In the genomic region with DNA sequence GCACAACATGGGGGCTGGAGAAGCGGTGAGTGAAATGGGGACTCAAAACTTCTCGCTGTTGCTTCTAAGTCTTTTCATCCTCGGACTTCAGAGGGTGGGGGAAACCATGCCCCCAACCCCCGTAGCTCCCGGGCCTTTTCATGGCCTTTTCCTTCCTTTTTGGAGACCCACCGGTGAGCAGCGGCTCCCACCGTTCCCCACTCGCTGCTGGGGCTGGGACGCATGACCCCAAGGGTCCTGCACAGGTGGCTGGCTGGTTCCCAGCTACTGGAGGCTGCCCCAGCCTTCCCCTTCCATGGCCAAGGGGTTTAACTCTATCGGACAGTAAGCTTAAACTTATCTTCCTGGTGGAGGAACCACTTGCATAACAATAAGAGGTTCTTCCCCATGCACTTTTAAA, we compare ENCODE assay signal across 2 cellular contexts.
TF ChIP-seq lines count a peak whose summit lies in the region.

No MANE protein-coding gene starts in this region.

TF ChIP-seq in GM23338, 12 proteins besides CTCF, POLR2A, EP300 and RAD21 (continued from another document):
- TF ChIP-seq JUNB (IDR thresholded peaks at IDR 0.05; ENCODE audit: unreplicated experiment), result no peak
- TF ChIP-seq ZNF114 (CRISPR knock-in tag; IDR thresholded peaks at IDR 0.05), result no peak
TF ChIP-seq in GM23338: peak in this region for 0.

TF ChIP-seq in WTC11, 78 proteins besides CTCF, POLR2A, EP300 and RAD21 (continued from another document):
- TF ChIP-seq, protein P1, sequence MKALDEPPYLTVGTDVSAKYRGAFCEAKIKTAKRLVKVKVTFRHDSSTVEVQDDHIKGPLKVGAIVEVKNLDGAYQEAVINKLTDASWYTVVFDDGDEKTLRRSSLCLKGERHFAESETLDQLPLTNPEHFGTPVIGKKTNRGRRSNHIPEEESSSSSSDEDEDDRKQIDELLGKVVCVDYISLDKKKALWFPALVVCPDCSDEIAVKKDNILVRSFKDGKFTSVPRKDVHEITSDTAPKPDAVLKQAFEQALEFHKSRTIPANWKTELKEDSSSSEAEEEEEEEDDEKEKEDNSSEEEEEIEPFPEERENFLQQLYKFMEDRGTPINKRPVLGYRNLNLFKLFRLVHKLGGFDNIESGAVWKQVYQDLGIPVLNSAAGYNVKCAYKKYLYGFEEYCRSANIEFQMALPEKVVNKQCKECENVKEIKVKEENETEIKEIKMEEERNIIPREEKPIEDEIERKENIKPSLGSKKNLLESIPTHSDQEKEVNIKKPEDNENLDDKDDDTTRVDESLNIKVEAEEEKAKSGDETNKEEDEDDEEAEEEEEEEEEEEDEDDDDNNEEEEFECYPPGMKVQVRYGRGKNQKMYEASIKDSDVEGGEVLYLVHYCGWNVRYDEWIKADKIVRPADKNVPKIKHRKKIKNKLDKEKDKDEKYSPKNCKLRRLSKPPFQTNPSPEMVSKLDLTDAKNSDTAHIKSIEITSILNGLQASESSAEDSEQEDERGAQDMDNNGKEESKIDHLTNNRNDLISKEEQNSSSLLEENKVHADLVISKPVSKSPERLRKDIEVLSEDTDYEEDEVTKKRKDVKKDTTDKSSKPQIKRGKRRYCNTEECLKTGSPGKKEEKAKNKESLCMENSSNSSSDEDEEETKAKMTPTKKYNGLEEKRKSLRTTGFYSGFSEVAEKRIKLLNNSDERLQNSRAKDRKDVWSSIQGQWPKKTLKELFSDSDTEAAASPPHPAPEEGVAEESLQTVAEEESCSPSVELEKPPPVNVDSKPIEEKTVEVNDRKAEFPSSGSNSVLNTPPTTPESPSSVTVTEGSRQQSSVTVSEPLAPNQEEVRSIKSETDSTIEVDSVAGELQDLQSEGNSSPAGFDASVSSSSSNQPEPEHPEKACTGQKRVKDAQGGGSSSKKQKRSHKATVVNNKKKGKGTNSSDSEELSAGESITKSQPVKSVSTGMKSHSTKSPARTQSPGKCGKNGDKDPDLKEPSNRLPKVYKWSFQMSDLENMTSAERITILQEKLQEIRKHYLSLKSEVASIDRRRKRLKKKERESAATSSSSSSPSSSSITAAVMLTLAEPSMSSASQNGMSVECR (CRISPR knock-in tag; IDR thresholded peaks at IDR 0.05; ENCODE audit: borderline replicate concordance), result no peak
- TF ChIP-seq NR3C1 (CRISPR knock-in tag; conservative IDR thresholded peaks at IDR 0.05; ENCODE audit: low read depth), result no peak
- no peak for TF ChIP-seq NR1H2 (CRISPR knock-in tag; IDR thresholded peaks at IDR 0.05)
